Comparison of ENCODE assay signal across 12 cellular contexts in genomic region chr11:32213223-32213622, GRCh38.
DNase-seq lines count a peak whose midpoint lies in the region; ATAC-seq and TF ChIP-seq lines count a peak whose summit lies in the region.
"Had no signal": no experiment of that assay in that cellular context is flagged by ENCODE, and none has a peak within 500 bp of the region (broad histone marks: within the 10 kb centered on the region; RNA-seq: fewer than 3 reads in every experiment).

No MANE protein-coding gene starts in this region.

- in situ Hi-C loops in brain microvascular endothelial cell (cut with HindIII; ENCODE audit: low pct_ligation_motif_present, low sequenced_read_pairs): no loop called here

- H3K4me3 ChIP-seq in brain microvascular endothelial cell (ENCODE audit: low read depth, low read length): no peak overlapping the region
- H3K4me3 ChIP-seq in skeletal muscle cell (ENCODE audit: low read depth, low read length): no peak overlapping the region
- H3K4me3 ChIP-seq: cardiac muscle cell, vagina had no signal

- no peak for TF ChIP-seq CTCF in brain microvascular endothelial cell (IDR thresholded peaks at IDR 0.05; ENCODE audit: low read depth, low read length, missing control alignments)
- TF ChIP-seq CTCF in GM10266 (IDR thresholded peaks at IDR 0.05; ENCODE audit: control insufficient read depth, insufficient read depth, low read depth, missing control alignments): no peak

- no peaks in the 10 kb centered on the region for H3K36me3 ChIP-seq in brain microvascular endothelial cell (replicated peaks)
- H3K36me3 ChIP-seq: cardiac muscle cell, vagina had no signal

- no peak for DNase-seq in activated CD4-positive, CD25-positive, alpha-beta regulatory T cell treated with anti-CD3 and anti-CD28 coated beads, Interleukin-2, amount 50 U/mL, for 72 hours
- peak; percentile 23 for DNase-seq in HS-27A (ENCODE audit: low read depth)
- DNase-seq in brain microvascular endothelial cell: peak; percentile 59
- peak; percentile 91 for DNase-seq in skeletal muscle cell (ENCODE audit: low read depth)
- DNase-seq in GM10266 (ENCODE audit: extremely low spot score): no peak
- DNase-seq in NCI-H1092 treated with DMSO at 0.1 percent for 48 hours (lab: John Stamatoyannopoulos, UW): no peak
- DNase-seq: NCI-H1105 had no signal

- peak; percentile 68 to 71 for ATAC-seq in activated CD4-positive, CD25-positive, alpha-beta regulatory T cell treated with anti-CD3 and anti-CD28 coated beads, Interleukin-2, amount 50 U/mL, for 24 hours
- ATAC-seq in GM21576 (IDR thresholded peaks at IDR 0.05; ENCODE audit: unreplicated experiment): no peak

- no peak overlapping the region for H3K27ac ChIP-seq in brain microvascular endothelial cell
- H3K27ac ChIP-seq: cardiac muscle cell, vagina, VCaP had no signal

- H3K27me3 ChIP-seq in brain microvascular endothelial cell (replicated peaks): no peaks in the 10 kb centered on the region
- H3K27me3 ChIP-seq: cardiac muscle cell, vagina had no signal

Comparison
In these comparisons a context has a peak if more than half of its experiments do, and no peak if none do; other contexts are left out.
1. DNase-seq: peak in HS-27A (single experiment), brain microvascular endothelial cell (single experiment) and skeletal muscle cell (single experiment); none in activated CD4-positive, CD25-positive, alpha-beta regulatory T cell treated with anti-CD3 and anti-CD28 coated beads, Interleukin-2, amount 50 U/mL, for 72 hours (single experiment), GM10266 (single experiment) and NCI-H1092 treated with DMSO at 0.1 percent for 48 hours (single experiment).